Comparison of ENCODE assay signal across 26 cellular contexts in the genomic region with DNA sequence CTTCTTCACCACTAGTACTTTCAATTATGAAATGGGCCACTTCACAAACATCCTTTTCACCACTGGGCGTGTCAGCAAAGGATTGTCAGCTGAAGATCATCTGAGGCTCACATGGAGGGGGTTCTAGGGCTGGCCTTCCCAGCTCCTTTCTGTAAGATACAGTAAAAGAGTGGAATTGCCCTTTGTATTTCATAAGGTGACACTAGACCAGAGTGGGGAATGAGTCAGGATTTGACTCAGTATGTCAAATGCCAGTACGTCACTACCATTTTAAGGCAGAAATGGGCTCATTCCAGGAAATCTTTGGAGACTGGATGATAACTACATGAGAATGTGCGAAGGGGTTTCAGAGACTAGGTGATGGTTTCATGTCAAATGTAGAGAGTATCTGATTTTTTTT. TPM values are rescaled to one million over a fixed set of nuclear protein-coding genes. Genes with fewer than 3 reads are reported as not detected.
DNase-seq lines count a peak whose midpoint lies in the region; ATAC-seq and TF ChIP-seq lines count a peak whose summit lies in the region.
"Had no signal": no experiment of that assay in that cellular context is flagged by ENCODE, and none has a peak within 500 bp of the region (broad histone marks: within the 10 kb centered on the region; RNA-seq: fewer than 3 reads in every experiment).

No MANE protein-coding gene starts in this region.

- H2BK120ac ChIP-seq in IMR-90 (ENCODE audit: low read depth, low read length), result no peak overlapping the region

- H2BK5ac ChIP-seq in IMR-90 (ENCODE audit: low read depth, low read length, poor library complexity, severe bottlenecking), result no peak overlapping the region

- no peaks in the 10 kb centered on the region for H3K9me3 Mint-ChIP-seq in CD8-positive, alpha-beta T cell
- H3K9me3 Mint-ChIP-seq: activated T-cell treated with anti-CD3 and anti-CD28 coated beads, Interleukin-2, amount 50 U/mL, for 24 hours; CD4-positive, alpha-beta T cell; memory B cell had no signal

- no peaks in the 10 kb centered on the region for H3K36me3 Mint-ChIP-seq in CD8-positive, alpha-beta T cell
- H3K36me3 Mint-ChIP-seq: memory B cell had no signal

- no peak for TF ChIP-seq CTCF in AG10803 (conservative IDR thresholded peaks at IDR 0.05; ENCODE audit: low read length)
- TF ChIP-seq CTCF in IMR-90 (conservative IDR thresholded peaks at IDR 0.05; ENCODE audit: low read depth, low read length), result no peak
- TF ChIP-seq CTCF in cardiac fibroblast (IDR thresholded peaks at IDR 0.05; ENCODE audit: low read depth, low read length), result no peak
- TF ChIP-seq CTCF in CD8-positive, alpha-beta T cell (IDR thresholded peaks at IDR 0.05), result no peak

- H3K56ac ChIP-seq in IMR-90 (ENCODE audit: extremely low read depth, insufficient read depth, low read length), result no peak overlapping the region

- no peaks in the 10 kb centered on the region for H3K4me1 ChIP-seq in IMR-90 (ENCODE audit: control insufficient read depth, insufficient read depth, low read length)
- no peaks in the 10 kb centered on the region for H3K4me1 ChIP-seq in CD8-positive, alpha-beta T cell (ENCODE audit: insufficient read depth, low read length)
- H3K4me1 ChIP-seq: colonic mucosa, gastroesophageal sphincter, uterus had no signal

- no peaks in the 10 kb centered on the region for H3K4me1 Mint-ChIP-seq in CD8-positive, alpha-beta T cell (ENCODE audit: low read depth)
- H3K4me1 Mint-ChIP-seq: memory B cell had no signal

- H3K27me3 Mint-ChIP-seq in CD8-positive, alpha-beta T cell (ENCODE audit: low read depth), result peaks cover 50% of the 10 kb centered on the region

- no peaks in the 10 kb centered on the region for H3K9me3 ChIP-seq in IMR-90 (ENCODE audit: control insufficient read depth, insufficient read depth, low read length)
- no peaks in the 10 kb centered on the region for H3K9me3 ChIP-seq in CD8-positive, alpha-beta T cell (ENCODE audit: low read length)
- H3K9me3 ChIP-seq: colonic mucosa, gastroesophageal sphincter, uterus had no signal

- H3K9ac ChIP-seq in IMR-90 (ENCODE audit: low read depth, low read length), result no peak overlapping the region

- ATAC-seq in IMR-90 (ENCODE audit: low read depth), result no peak
- ATAC-seq in HG02840 (IDR thresholded peaks at IDR 0.05; ENCODE audit: low FRiP score, unreplicated experiment), result no peak
- no peak for ATAC-seq in CD8-positive, alpha-beta T cell
- ATAC-seq: activated CD4-positive, CD25-positive, alpha-beta regulatory T cell treated with anti-CD3 and anti-CD28 coated beads, Interleukin-2, amount 50 U/mL, for 24 hours; activated CD8-positive, alpha-beta T cell treated with anti-CD3 and anti-CD28 coated beads, Interleukin-2, amount 10 ng/mL, durations not matched to agents 7 days and 5 days; gastroesophageal sphincter had no signal

- no peaks in the 10 kb centered on the region for H3K36me3 ChIP-seq in IMR-90 (ENCODE audit: control insufficient read depth, insufficient read depth, low read length)
- no peaks in the 10 kb centered on the region for H3K36me3 ChIP-seq in CD8-positive, alpha-beta T cell (ENCODE audit: insufficient read depth, low read length)
- H3K36me3 ChIP-seq: colonic mucosa, gastroesophageal sphincter, uterus had no signal

- no peak overlapping the region for H3K18ac ChIP-seq in IMR-90 (ENCODE audit: low read depth, low read length)

- no peak overlapping the region for H4K5ac ChIP-seq in IMR-90 (ENCODE audit: low read depth, low read length)

- no peak overlapping the region for H3K23ac ChIP-seq in IMR-90 (ENCODE audit: low read depth, low read length)

- H3K27ac ChIP-seq in IMR-90 (ENCODE audit: insufficient read depth, low read length), result no peak overlapping the region
- H3K27ac ChIP-seq in CD8-positive, alpha-beta T cell (ENCODE audit: low read depth, low read length), result no peak overlapping the region
- H3K27ac ChIP-seq: colonic mucosa, gastroesophageal sphincter, uterus had no signal

- H3K4me3 Mint-ChIP-seq in CD8-positive, alpha-beta T cell, result no peak overlapping the region
- H3K4me3 Mint-ChIP-seq: activated CD8-positive, alpha-beta T cell treated with anti-CD3 and anti-CD28 coated beads, Interleukin-2, amount 10 ng/mL, durations not matched to agents 7 days and 5 days; activated T-cell treated with anti-CD3 and anti-CD28 coated beads, Interleukin-2, amount 50 U/mL, for 24 hours; CD4-positive, alpha-beta T cell; memory B cell had no signal

- no peak overlapping the region for H2BK15ac ChIP-seq in IMR-90 (ENCODE audit: low read depth, low read length)

- H3K14ac ChIP-seq in IMR-90 (replicated peaks; ENCODE audit: low read depth, low read length), result no peak overlapping the region

- H2AFZ ChIP-seq in IMR-90 (replicated peaks; ENCODE audit: low read length, poor library complexity), result no peak overlapping the region

- no peak overlapping the region for H2AK9ac ChIP-seq in IMR-90 (replicated peaks; ENCODE audit: low read depth, low read length, poor library complexity)

- H2BK20ac ChIP-seq in IMR-90 (ENCODE audit: low read depth, low read length), result no peak overlapping the region

- in situ Hi-C loops in IMR-90 (cut with MboI; ENCODE audit: low sequenced_read_pairs), result loop anchor here (10.0 kb wide), 1 partner anchor 127 kb away; no protein-coding TSS in a partner anchor

- intact Hi-C loops in IMR-90 (cut with micrococcal nuclease), result loop anchor here (10.0 kb wide), 1 partner anchor 197 kb away; no protein-coding TSS in a partner anchor
- intact Hi-C loops in CD8-positive, alpha-beta T cell (cut with DNase I, micrococcal nuclease), result no loop called here

- dilution Hi-C loops in IMR-90 (cut with HindIII; ENCODE audit: low sequenced_read_pairs, unreplicated experiment), result no loop called here

- H4K91ac ChIP-seq in IMR-90 (ENCODE audit: insufficient read depth, low read depth, low read length), result no peak overlapping the region

- H3K4me3 ChIP-seq in AG10803 (ENCODE audit: low read length) (no peak overlapping the region), IMR-90 (ENCODE audit: insufficient read depth, low read depth, low read length) (no peak overlapping the region), cardiac fibroblast (replicated peaks in 1 of 2; ENCODE audit: low read depth in 2 of 2, low read length in 2 of 2) (no peak overlapping the region)
- no peak overlapping the region for H3K4me3 ChIP-seq in CD8-positive, alpha-beta T cell (ENCODE audit: low read depth, low read length)
- H3K4me3 ChIP-seq: colonic mucosa, gastroesophageal sphincter, uterus had no signal

- H3K27me3 ChIP-seq in IMR-90 (ENCODE audit: control insufficient read depth, insufficient read depth, low read length), result peaks cover 23% of the 10 kb centered on the region
- no peaks in the 10 kb centered on the region for H3K27me3 ChIP-seq in CD8-positive, alpha-beta T cell (ENCODE audit: insufficient read depth, low read length)
- H3K27me3 ChIP-seq: colonic mucosa, uterus had no signal

- CTCF ChIA-PET in IMR-90 (lab: Yijun Ruan, JAX), result no interaction called here
- CTCF ChIA-PET in CD8-positive, alpha-beta T cell (lab: Charles Lee), result no interaction called here

- POLR2A ChIA-PET in IMR-90 (lab: Charles Lee; ENCODE audit: unreplicated experiment), result no interaction called here
- POLR2A ChIA-PET in CD8-positive, alpha-beta T cell (lab: Charles Lee), result no interaction called here

- no peaks in the 10 kb centered on the region for H3K79me1 ChIP-seq in IMR-90 (ENCODE audit: low read depth in 1 of 2, low read length in 2 of 2)

- TF ChIP-seq RAD21 in IMR-90 (IDR thresholded peaks at IDR 0.05; ENCODE audit: low read length), result no peak

- TF ChIP-seq POLR2A in IMR-90 (IDR thresholded peaks at IDR 0.05; ENCODE audit: low read depth, low read length), result no peak

- no peak overlapping the region for H3K4ac ChIP-seq in IMR-90 (ENCODE audit: low read depth, low read length)

- H4K8ac ChIP-seq in IMR-90 (ENCODE audit: low read depth in 2 of 2, low read length in 2 of 2), result no peak overlapping the region

- H2AK5ac ChIP-seq in IMR-90 (ENCODE audit: low read depth, low read length), result no peak overlapping the region

- WGBS in IMR-90 (ENCODE audit: extremely low coverage in 2 of 2, insufficient read length in 1 of 2), 2 experiments, result no CpG with 5 or more reads among the region's 3 CpGs

- no peaks in the 10 kb centered on the region for H3K9me1 ChIP-seq in IMR-90 (ENCODE audit: insufficient read depth, low read length)

- H4K20me1 ChIP-seq in IMR-90 (ENCODE audit: insufficient read depth, low read length), result no peaks in the 10 kb centered on the region

- H3K27ac Mint-ChIP-seq in CD8-positive, alpha-beta T cell, result no peak overlapping the region
- H3K27ac Mint-ChIP-seq: activated CD8-positive, alpha-beta T cell treated with anti-CD3 and anti-CD28 coated beads, Interleukin-2, amount 10 ng/mL, durations not matched to agents 7 days and 5 days; activated T-cell treated with anti-CD3 and anti-CD28 coated beads, Interleukin-2, amount 50 U/mL, for 24 hours; CD4-positive, alpha-beta T cell; memory B cell had no signal

- DNase-seq in AG10803 (ENCODE audit: low read depth) (peak; percentile 19), IMR-90 (peak; percentile 70), cardiac fibroblast (ENCODE audit: low read depth in 2 of 2) (peak; percentile 27 to 80), iris pigment epithelial cell (ENCODE audit: low read depth) (peak; percentile 60), anterior cingulate cortex (lab: John Stamatoyannopoulos, UW) (no peak), occipital lobe (lab: John Stamatoyannopoulos, UW) (no peak)
- no peak for DNase-seq in CD8-positive, alpha-beta T cell
- DNase-seq: activated CD8-positive, alpha-beta T cell treated with anti-CD3 and anti-CD28 coated beads, Interleukin-2, amount 10 ng/mL, durations not matched to agents 7 days and 5 days; activated naive CD4-positive, alpha-beta T cell; activated T-cell treated with anti-CD3 and anti-CD28 coated beads, Interleukin-2, amount 50 U/mL, for 24 hours; CD4-positive, alpha-beta T cell; colonic mucosa; DMS153; H7; NCI-H1417; NCI-H2107; NCI-H510A; NK-92 treated with Interleukin-12 subunit alpha and Interleukin-12 subunit beta, amount 100 ng/mL, for 24 hours; retina; RPMI8226; stimulated activated CD4-positive, alpha-beta T cell treated with anti-CD3 and anti-CD28 coated beads, Interleukin-12 subunit alpha, Interleukin-12 subunit beta, amount 100 ng/mL, for 4 hours; uterus had no signal

- no peak overlapping the region for H3K4me2 ChIP-seq in IMR-90 (ENCODE audit: low read depth, low read length)

- no TSS peak for BruUV-seq in IMR-90 (replicated peaks; lab: Mats Ljungman, UMichigan)

RNA-seq across cellular contexts. Expression of a gene that starts 21.2 kb away (rescaled TPM):
- total RNA-seq in IMR-90 (2012; rRNA removed) (26.0 and 49.4 TPM in 2 replicates), occipital lobe (44.0 TPM)
- 24.3 and 28.9 TPM in 2 replicates for polyA plus RNA-seq in IMR-90 (2012; rRNA removed)
- polyA plus RNA-seq in IMR-90 (2012; cell fraction: cytosol; rRNA removed), result 14.4 and 15.8 TPM in 2 replicates
- polyA plus RNA-seq in IMR-90 (2012; cell fraction: nucleus; rRNA removed; ENCODE audit: low replicate concordance), result 3.7 and 14.4 TPM in 2 replicates
- total RNA-seq in CD8-positive, alpha-beta T cell, result 10 to 100 TPM; 58.4 to 59.7 TPM

RNA-seq across cellular contexts. Expression of a gene that starts 22.3 kb away (rescaled TPM):
- total RNA-seq in IMR-90 (2012; rRNA removed) (not detected in 2 replicates), occipital lobe (0.62 TPM)
- not detected in 2 replicates for polyA plus RNA-seq in IMR-90 (2012; rRNA removed)
- not detected in 2 replicates for polyA plus RNA-seq in IMR-90 (2012; cell fraction: cytosol; rRNA removed)
- not detected in 2 replicates for polyA plus RNA-seq in IMR-90 (2012; cell fraction: nucleus; rRNA removed; ENCODE audit: low replicate concordance)
- total RNA-seq in CD8-positive, alpha-beta T cell, result under 1 TPM in 1 of 2 experiments, not detected in 1; 0.14 TPM
- total RNA-seq: CD4-positive, alpha-beta T cell; gastroesophageal sphincter; H7; uterus had no signal

RNA-seq across cellular contexts. Expression of a gene that starts 39.3 kb away (rescaled TPM):
- total RNA-seq in IMR-90 (2012; rRNA removed), result 49.2 and 50.7 TPM in 2 replicates
- 56.6 and 65.1 TPM in 2 replicates for polyA plus RNA-seq in IMR-90 (2012; rRNA removed)
- polyA plus RNA-seq in IMR-90 (2012; cell fraction: cytosol; rRNA removed), result 31.2 and 34.4 TPM in 2 replicates
- polyA plus RNA-seq in IMR-90 (2012; cell fraction: nucleus; rRNA removed; ENCODE audit: low replicate concordance), result 9.7 and 25.2 TPM in 2 replicates
- total RNA-seq in occipital lobe, result 123 TPM
- 1 to 10 TPM; 5.4 TPM for total RNA-seq in CD8-positive, alpha-beta T cell

RNA-seq across cellular contexts. Expression of a gene that starts 40.3 kb away (rescaled TPM):
- 26.7 and 30.8 TPM in 2 replicates for total RNA-seq in IMR-90 (2012; rRNA removed)
- polyA plus RNA-seq in IMR-90 (2012; rRNA removed), result 8.8 and 10.2 TPM in 2 replicates
- polyA plus RNA-seq in IMR-90 (2012; cell fraction: cytosol; rRNA removed), result 2.0 and 4.1 TPM in 2 replicates
- 5.1 and 17.4 TPM in 2 replicates for polyA plus RNA-seq in IMR-90 (2012; cell fraction: nucleus; rRNA removed; ENCODE audit: low replicate concordance)
- total RNA-seq in occipital lobe, result 32.9 TPM
- 10 to 100 TPM; 70.9 to 83.7 TPM for total RNA-seq in CD8-positive, alpha-beta T cell

Comparison
In these comparisons a context has a peak if more than half of its experiments do, and no peak if none do; other contexts are left out.
1. DNase-seq: peak in AG10803 (single experiment), IMR-90 (single experiment), cardiac fibroblast (2 of 2) and iris pigment epithelial cell (single experiment); none in anterior cingulate cortex (0 of 58), occipital lobe (single experiment) and CD8-positive, alpha-beta T cell (0 of 7).